In the genomic region with DNA sequence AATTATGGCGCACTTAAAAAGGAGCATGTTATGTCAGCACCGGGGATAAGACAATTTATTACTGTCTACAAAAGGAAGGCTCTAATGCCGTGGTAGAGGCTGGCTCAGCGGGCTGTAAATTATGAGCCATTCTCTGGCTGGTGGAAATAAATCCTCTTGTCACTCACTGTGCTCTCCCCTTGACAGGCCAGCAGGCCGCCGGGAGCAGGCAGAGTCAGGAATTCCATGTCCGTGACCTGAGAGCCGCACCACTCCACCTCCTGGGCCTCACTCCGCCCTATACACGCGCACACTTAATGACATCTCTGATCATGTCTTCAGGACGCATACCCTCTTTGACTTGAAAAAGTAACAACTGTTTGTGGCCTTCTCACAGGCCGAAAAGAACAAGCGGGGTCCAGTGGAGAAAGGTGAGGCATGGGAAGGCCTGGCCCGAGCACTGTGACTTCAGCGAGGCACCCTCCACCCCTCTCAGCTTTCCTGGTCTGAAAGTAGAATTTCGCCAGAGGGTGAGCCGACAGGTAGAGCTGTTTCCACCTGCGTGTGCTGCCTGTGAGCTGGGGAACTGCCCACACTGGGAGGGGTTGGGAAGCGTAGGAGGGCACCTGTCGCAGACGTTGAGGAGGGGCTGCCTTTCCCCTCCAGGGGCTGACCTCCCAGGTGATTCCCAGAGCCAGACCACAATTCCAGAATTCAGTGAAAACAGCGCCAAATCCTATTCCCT, we compare ENCODE assay signal across 20 cellular contexts. TPM values are rescaled to one million over a fixed set of nuclear protein-coding genes. Genes with fewer than 3 reads are reported as not detected.
DNase-seq lines count a peak whose midpoint lies in the region; ATAC-seq, FAIRE-seq and TF ChIP-seq lines count a peak whose summit lies in the region.
"Had no signal": no experiment of that assay in that cellular context is flagged by ENCODE, and none has a peak within 500 bp of the region (broad histone marks: within the 10 kb centered on the region; RNA-seq: fewer than 3 reads in every experiment).

No MANE protein-coding gene starts in this region.

- CTCF ChIA-PET in HepG2 (lab: Yijun Ruan, JAX; ENCODE audit: low intra/inter-chr PET ratio, low total read pairs): interaction anchor here (1.6 to 2.7 kb wide), 2 partner anchors 138 to 202 kb away, joined by 4 to 9 read pairs; no protein-coding TSS in a partner anchor
- CTCF ChIA-PET in K562 (lab: Yijun Ruan, JAX; ENCODE audit: low intra/inter-chr PET ratio): interaction anchor here (0.7 to 0.8 kb wide), 2 partner anchors 52 to 203 kb away, joined by 3 to 7 read pairs; no protein-coding TSS in a partner anchor

- no peak for TF ChIP-seq RAD21 in HepG2 (CRISPR knock-in tag; IDR thresholded peaks at IDR 0.05)
- TF ChIP-seq RAD21 in K562 (CRISPR knock-in tag; conservative IDR thresholded peaks at IDR 0.05 in 1 of 2, IDR thresholded peaks at IDR 0.05 in 1 of 2): no peak

- 66% methylated on average over 21 of the region's 23 CpGs for WGBS in HepG2 (ENCODE audit: low lambda C conversion rate)
- WGBS in right lobe of liver (ENCODE audit: insufficient coverage, low coverage, low lambda C conversion rate, missing lambda C conversion rate): 65% methylated on average over 6 of the region's 23 CpGs
- 37% methylated on average over 22 of the region's 23 CpGs for WGBS in K562 (ENCODE audit: insufficient coverage, low coverage, missing lambda C conversion rate)

- H3K4me3 Mint-ChIP-seq in neural progenitor cell: no peak overlapping the region
- H3K4me3 Mint-ChIP-seq in effector memory CD8-positive, alpha-beta T cell: no peak overlapping the region

- POLR2A ChIA-PET in HepG2 (lab: Yijun Ruan, JAX) (interaction anchor here (1.0 to 3.6 kb wide), 6 partner anchors 8 to 114 kb away, joined by 3 to 33 read pairs (median 5); partner anchors contain the start of gene PCSK6), K562 (lab: Yijun Ruan, JAX) (interaction anchor here (0.9 to 1.0 kb wide), 3 partner anchors 33 to 208 kb away, joined by 3 to 4 read pairs (median 4); partner anchors contain the start of gene SNRPA1)

- FAIRE-seq in HepG2 (lab: Jason Lieb, UNC) (no peak), K562 (lab: Jason Lieb, UNC) (no peak)
- FAIRE-seq: G401.6 had no signal

- intact Hi-C loops in HepG2 (cut with micrococcal nuclease; ENCODE audit: unreplicated experiment): loop anchor here (1.0 to 5.0 kb wide), 3 partner anchors 63 to 202 kb away; no protein-coding TSS in a partner anchor
- intact Hi-C loops in right lobe of liver (cut with DNase I): no loop called here
- intact Hi-C loops in K562 (cut with micrococcal nuclease): loop anchor here (2.0 kb wide), 1 partner anchor 202 kb away; no protein-coding TSS in a partner anchor
- intact Hi-C loops in uterus (cut with DNase I; ENCODE audit: low total_unique reads): no loop called here

- H3K4me1 ChIP-seq in HepG2 (ENCODE audit: insufficient read depth, low read length) (peaks cover 69% of the 10 kb centered on the region), right lobe of liver (peaks cover 0 to 29% (median 12%) of the 10 kb centered on the region in 4 donors), K562 (replicated peaks in 1 of 2; ENCODE audit: control insufficient read depth in 2 of 2, insufficient read depth in 2 of 2, low read length in 2 of 2) (peaks cover 16 to 17% of the 10 kb centered on the region in 2 experiments; a peak in 4 of 5 replicates), neural progenitor cell (peaks cover 4% of the 10 kb centered on the region), uterus (no peaks in the 10 kb centered on the region)

- DNase-seq in HepG2 (ENCODE audit: low spot score) (no peak), right lobe of liver (no peak), K562 (ENCODE audit: extremely low read depth in 1 of 4, low spot score in 3 of 4) (no peak), neural progenitor cell (ENCODE audit: low spot score) (peak; percentile 57), NCI-H748 treated with DMSO at 0.1 percent for 48 hours (lab: John Stamatoyannopoulos, UW) (no peak), uterus (no peak)
- DNase-seq in effector memory CD8-positive, alpha-beta T cell: no peak
- DNase-seq in effector CD4-positive, alpha-beta T cell: no peak
- DNase-seq: heart right ventricle, kidney glomerular epithelial cell, mammary epithelial cell, NCI-H510A, SHP77 treated with DMSO at 0.1 percent for 48 hours had no signal

- H3K27me3 Mint-ChIP-seq in neural progenitor cell (ENCODE audit: insufficient read depth, low read depth): peaks cover 12% of the 10 kb centered on the region
- H3K27me3 Mint-ChIP-seq in effector memory CD8-positive, alpha-beta T cell: peaks cover 29 to 68% of the 10 kb centered on the region in 2 donors

- H2AFZ ChIP-seq in HepG2 (ENCODE audit: low read length) (no peak overlapping the region), K562 (ENCODE audit: low read depth, low read length) (no peak overlapping the region), neural progenitor cell (replicated peaks) (no peak overlapping the region)

- H4K20me1 ChIP-seq in HepG2 (ENCODE audit: insufficient read depth, low read length) (no peaks in the 10 kb centered on the region), K562 (replicated peaks; ENCODE audit: control insufficient read depth, insufficient read depth, low read length) (no peaks in the 10 kb centered on the region), neural progenitor cell (ENCODE audit: low read depth) (no peaks in the 10 kb centered on the region)

- TF ChIP-seq EP300 in HepG2 (IDR thresholded peaks at IDR 0.05; ENCODE audit: low read depth in 2 of 2, low read length in 2 of 2) (no peak), HepG2 (CRISPR knock-in tag; IDR thresholded peaks at IDR 0.05; ENCODE audit: borderline replicate concordance) (no peak), K562 (IDR thresholded peaks at IDR 0.05; ENCODE audit: low read length) (no peak)

- no peaks in the 10 kb centered on the region for H3K9me3 Mint-ChIP-seq in neural progenitor cell
- H3K9me3 Mint-ChIP-seq in effector memory CD8-positive, alpha-beta T cell: no peaks in the 10 kb centered on the region
- H3K9me3 Mint-ChIP-seq: activated B cell treated with CpG ODN at 0.5 μM for 24 hours; activated T-helper 1 cell treated with anti-CD3 and anti-CD28 coated beads, Interleukin-12 subunit alpha, Interleukin-12 subunit beta, Interleukin-2, Interleukin-4 antibody, amounts not matched to agents 30 ng/mL and 10 ng/mL and 1 ng/mL, durations not matched to agents 14 hours and 24 hours and 36 hours had no signal

- ATAC-seq in HepG2 (peak; percentile 36), right lobe of liver (no peak), K562 (no peak)
- ATAC-seq in effector memory CD8-positive, alpha-beta T cell (replicated peaks): no peak

- H3K27ac Mint-ChIP-seq in neural progenitor cell: no peak overlapping the region
- no peak overlapping the region for H3K27ac Mint-ChIP-seq in effector memory CD8-positive, alpha-beta T cell
- H3K27ac Mint-ChIP-seq: activated B cell treated with CpG ODN at 0.5 μM for 24 hours; activated T-helper 1 cell treated with anti-CD3 and anti-CD28 coated beads, Interleukin-12 subunit alpha, Interleukin-12 subunit beta, Interleukin-2, Interleukin-4 antibody, amounts not matched to agents 30 ng/mL and 10 ng/mL and 1 ng/mL, durations not matched to agents 14 hours and 24 hours and 36 hours; progenitor cell of endocrine pancreas had no signal

- 0 out of 2 replicates have a peak overlapping the region, but pooled peaks have one; percentile 59 for H3K9ac ChIP-seq in HepG2 (ENCODE audit: insufficient read depth, low read depth, low read length)
- no peak overlapping the region for H3K9ac ChIP-seq in K562 (ENCODE audit: insufficient read depth in 1 of 2, low read depth in 2 of 2, low read length in 2 of 2)
- H3K9ac ChIP-seq in neural progenitor cell: no peak overlapping the region

- no peaks in the 10 kb centered on the region; a peak in 1 of 5 replicates for H3K27me3 ChIP-seq in HepG2 (ENCODE audit: control insufficient read depth in 1 of 2, insufficient read depth in 2 of 2, low read length in 2 of 2)
- H3K27me3 ChIP-seq in right lobe of liver: no peaks in the 10 kb centered on the region
- H3K27me3 ChIP-seq in K562 (ENCODE audit: control insufficient read depth in 2 of 2, insufficient read depth in 2 of 2, low read length in 2 of 2): peaks cover 4 to 42% of the 10 kb centered on the region in 2 experiments; a peak in 4 of 5 replicates
- no peaks in the 10 kb centered on the region for H3K27me3 ChIP-seq in neural progenitor cell
- no peaks in the 10 kb centered on the region for H3K27me3 ChIP-seq in uterus
- H3K27me3 ChIP-seq: BE2C had no signal

- BruUV-seq in HepG2 (replicated peaks; lab: Mats Ljungman, UMichigan) (no TSS peak), K562 (replicated peaks; lab: Mats Ljungman, UMichigan) (no TSS peak)

- no peaks in the 10 kb centered on the region for H3K79me2 ChIP-seq in HepG2 (ENCODE audit: insufficient read depth, low read length)
- no peaks in the 10 kb centered on the region for H3K79me2 ChIP-seq in K562 (ENCODE audit: control insufficient read depth, insufficient read depth, low read length)
- no peaks in the 10 kb centered on the region for H3K79me2 ChIP-seq in neural progenitor cell (ENCODE audit: low read depth)

- H3K36me3 ChIP-seq in HepG2 (replicated peaks in 1 of 2; ENCODE audit: control insufficient read depth in 1 of 2, insufficient read depth in 2 of 2, low read length in 2 of 2): no peaks in the 10 kb centered on the region
- H3K36me3 ChIP-seq in right lobe of liver: no peaks in the 10 kb centered on the region
- H3K36me3 ChIP-seq in K562 (ENCODE audit: control insufficient read depth, insufficient read depth, low read length): no peaks in the 10 kb centered on the region
- H3K36me3 ChIP-seq in neural progenitor cell: no peaks in the 10 kb centered on the region
- H3K36me3 ChIP-seq in uterus: no peaks in the 10 kb centered on the region
- H3K36me3 ChIP-seq: BE2C, heart right ventricle, neutrophil had no signal

- H3K9me3 ChIP-seq in HepG2 (ENCODE audit: low read length) (no peaks in the 10 kb centered on the region), right lobe of liver (no peaks in the 10 kb centered on the region), K562 (replicated peaks; ENCODE audit: control insufficient read depth, insufficient read depth, low read depth, low read length) (no peaks in the 10 kb centered on the region), neural progenitor cell (ENCODE audit: low read depth) (no peaks in the 10 kb centered on the region), uterus (no peaks in the 10 kb centered on the region)
- H3K9me3 ChIP-seq: BE2C, heart right ventricle, neutrophil had no signal

- H3K4me3 ChIP-seq in HepG2 (replicated peaks in 1 of 3; ENCODE audit: insufficient read depth in 1 of 3, low read depth in 2 of 3, low read length in 3 of 3) (peak overlapping the region in 2 of 3 experiments; percentile 62 to 73; a peak in 3 of 6 replicates), right lobe of liver (no peak overlapping the region), K562 (no peak overlapping the region), neural progenitor cell (no peak overlapping the region), uterus (no peak overlapping the region)
- H3K4me3 ChIP-seq: heart right ventricle had no signal

- TF ChIP-seq POLR2A in HepG2 (IDR thresholded peaks at IDR 0.05; ENCODE audit: insufficient read depth in 1 of 2, low read depth in 2 of 2, low read length in 2 of 2) (no peak), right lobe of liver (IDR thresholded peaks at IDR 0.05) (no peak), K562 (conservative IDR thresholded peaks at IDR 0.05) (no peak), uterus (IDR thresholded peaks at IDR 0.05) (no peak)

- no peak for TF ChIP-seq CTCF in HepG2 (CRISPR knock-in tag; IDR thresholded peaks at IDR 0.05)
- TF ChIP-seq CTCF in right lobe of liver (IDR thresholded peaks at IDR 0.05): no peak
- no peak for TF ChIP-seq CTCF in K562 (IDR thresholded peaks at IDR 0.05 in 2 of 3, conservative IDR thresholded peaks at IDR 0.05 in 1 of 3; ENCODE audit: insufficient read depth in 2 of 3, low read depth in 1 of 3, low read length in 3 of 3)
- no peak for TF ChIP-seq CTCF in neural progenitor cell (IDR thresholded peaks at IDR 0.05)
- TF ChIP-seq CTCF in uterus (IDR thresholded peaks at IDR 0.05): no peak

- H3K4me2 ChIP-seq in HepG2 (ENCODE audit: low read depth, low read length) (peak overlapping the region; percentile 94), K562 (ENCODE audit: insufficient read depth, low read length) (no peak overlapping the region), neural progenitor cell (no peak overlapping the region)

- H3K4me1 Mint-ChIP-seq in neural progenitor cell: peaks cover 17% of the 10 kb centered on the region
- H3K4me1 Mint-ChIP-seq in effector memory CD8-positive, alpha-beta T cell (ENCODE audit: low read depth in 2 of 2): peaks cover 2 to 4% of the 10 kb centered on the region in 2 donors

- H3K36me3 Mint-ChIP-seq in neural progenitor cell: no peaks in the 10 kb centered on the region
- peaks cover 3% of the 10 kb centered on the region for H3K36me3 Mint-ChIP-seq in effector memory CD8-positive, alpha-beta T cell (ENCODE audit: insufficient read depth)

- H3K9me1 ChIP-seq in K562 (ENCODE audit: control insufficient read depth, insufficient read depth, low read length): peaks cover 3% of the 10 kb centered on the region

- in situ Hi-C loops in HepG2 (cut with HindIII; ENCODE audit: extremely low pct_ligation_motif_present, low pct_unique_long_range_greater_than_20kb): no loop called here
- in situ Hi-C loops in K562 (cut with MboI): no loop called here

- H3K27ac ChIP-seq in HepG2 (ENCODE audit: extremely low read length, insufficient read depth, low read length): no peak overlapping the region
- H3K27ac ChIP-seq in right lobe of liver: no peak overlapping the region
- H3K27ac ChIP-seq in K562 (ENCODE audit: extremely low read depth, low read depth, low read length): no peak overlapping the region
- H3K27ac ChIP-seq in neural progenitor cell: no peak overlapping the region
- no peak overlapping the region for H3K27ac ChIP-seq in uterus
- H3K27ac ChIP-seq: heart right ventricle, HL-60, neutrophil had no signal

- H3F3A ChIP-seq in neural progenitor cell (ENCODE audit: low read depth): no peaks in the 10 kb centered on the region

RNA-seq across cellular contexts. Expression of gene PCSK6, which starts 13.2 kb away (rescaled TPM):
- total RNA-seq in HepG2 (2016; rRNA removed; fragmentation: Illumina TruSeq; extraction: Trizol): 42.5 and 56.5 TPM in 2 replicates
- 71.9 and 81.0 TPM in 2 replicates for total RNA-seq in HepG2 (2016; cell fraction: cytosol; rRNA removed; fragmentation: Illumina TruSeq; extraction: Trizol; ENCODE audit: low read depth)
- total RNA-seq in HepG2 (2016; cell fraction: insoluble cytoplasmic fraction; rRNA removed; fragmentation: Illumina TruSeq; extraction: Trizol): 34.4 and 55.2 TPM in 2 replicates
- total RNA-seq in HepG2 (2016; cell fraction: membrane; rRNA removed; fragmentation: Illumina TruSeq; extraction: Trizol): 69.6 and 77.5 TPM in 2 replicates
- total RNA-seq in HepG2 (2016; cell fraction: nucleus; rRNA removed; fragmentation: Illumina TruSeq; extraction: Trizol): 66.0 and 74.7 TPM in 2 replicates
- polyA plus RNA-seq in HepG2 (2011; rRNA removed): 155 and 208 TPM in 2 replicates
- polyA plus RNA-seq in HepG2 (2011; cell fraction: cytosol; rRNA removed): 113 and 150 TPM in 2 replicates
- polyA plus RNA-seq in HepG2 (2011; cell fraction: nucleus; rRNA removed): 207 and 256 TPM in 2 replicates
- polyA plus RNA-seq in HepG2 (2012): 61.3 and 94.3 TPM in 2 replicates
- polyA plus RNA-seq in HepG2 (2016; cell fraction: cytosol; fragmentation: Illumina TruSeq; extraction: Trizol; ENCODE audit: low read depth): 28.0 and 30.8 TPM in 2 replicates
- 34.4 and 44.9 TPM in 2 replicates for polyA plus RNA-seq in HepG2 (2016; cell fraction: insoluble cytoplasmic fraction; fragmentation: Illumina TruSeq; extraction: Trizol; ENCODE audit: low read depth)
- polyA plus RNA-seq in HepG2 (2016; cell fraction: membrane; fragmentation: Illumina TruSeq; extraction: Trizol; ENCODE audit: low read depth): 53.8 and 67.9 TPM in 2 replicates
- 84.3 and 88.3 TPM in 2 replicates for polyA plus RNA-seq in HepG2 (2016; cell fraction: nucleus; fragmentation: Illumina TruSeq; extraction: Trizol; ENCODE audit: insufficient read depth, low read depth)
- polyA minus RNA-seq in HepG2 (2011; rRNA and poly(A)+ RNA removed; ENCODE audit: low replicate concordance): 65.0 and 447 TPM in 2 replicates
- 126 and 149 TPM in 2 replicates for polyA minus RNA-seq in HepG2 (2011; cell fraction: cytosol; rRNA and poly(A)+ RNA removed)
- 126 and 142 TPM in 2 replicates for polyA minus RNA-seq in HepG2 (2011; cell fraction: nucleus; rRNA and poly(A)+ RNA removed)
- 100 to 1,000 TPM; 165 to 218 (median 207) TPM for total RNA-seq in right lobe of liver
- 94.9 and 139 TPM in 2 replicates for total RNA-seq in K562 (2011; cell fraction: chromatin; rRNA removed; ENCODE audit: low replicate concordance)
- 83.4 and 91.1 TPM in 2 replicates for total RNA-seq in K562 (2011; cell fraction: nucleolus; rRNA removed)
- 86.1 and 94.3 TPM in 2 replicates for total RNA-seq in K562 (2011; cell fraction: nucleoplasm; rRNA removed)
- 14.5 and 27.2 TPM in 2 replicates for total RNA-seq in K562 (2014; rRNA removed)
- 13.7 and 14.4 TPM in 2 replicates for total RNA-seq in K562 (2014; rRNA removed; fragmentation: Illumina TruSeq; extraction: Trizol)
- total RNA-seq in K562 (2015; rRNA removed; fragmentation: Illumina TruSeq; extraction: Trizol): 11.2 and 11.8 TPM in 2 replicates
- 17.6 and 18.3 TPM in 2 replicates for total RNA-seq in K562 (2021)
- 32.6 and 36.7 TPM in 2 replicates for polyA plus RNA-seq in K562 (2011; rRNA removed)
- 23.3 and 26.1 TPM in 2 replicates for polyA plus RNA-seq in K562 (2011; cell fraction: cytosol; rRNA removed)
- 87.3 and 101 TPM in 2 replicates for polyA plus RNA-seq in K562 (2011; cell fraction: nucleus; rRNA removed)
- 17.5 and 24.2 TPM in 2 replicates for polyA plus RNA-seq in K562 (2012)
- 17.5 and 20.5 TPM in 2 replicates for polyA plus RNA-seq in K562 (2014; fragmentation: Illumina TruSeq; extraction: Trizol)
- polyA plus RNA-seq in K562 (2014; fragmentation: Nextera tagmentation; extraction: Ambion mirVana): 1 to 10 TPM; 2.2 to 3.4 TPM
- polyA plus RNA-seq in K562 (2014; rRNA removed): 19.3 and 20.7 TPM in 2 replicates
- polyA minus RNA-seq in K562 (2011; rRNA and poly(A)+ RNA removed): 24.8 and 36.1 TPM in 2 replicates
- polyA minus RNA-seq in K562 (2011; cell fraction: cytosol; rRNA and poly(A)+ RNA removed): 30.4 and 31.4 TPM in 2 replicates
- 33.4 and 41.8 TPM in 2 replicates for polyA minus RNA-seq in K562 (2011; cell fraction: nucleus; rRNA and poly(A)+ RNA removed)
- 1.9 and 2.2 TPM in 2 replicates for total RNA-seq in neural progenitor cell (ENCODE audit: low replicate concordance)
- total RNA-seq in uterus: 10 to 100 TPM in 2 of 4 donors, 1 to 10 TPM in 2; 1.4 to 12.8 (median 6.9) TPM

Comparison
In these comparisons a context has a peak if more than half of its experiments do, and no peak if none do; other contexts are left out.
1. H3K4me3 ChIP-seq: peak in HepG2 (2 of 3); none in right lobe of liver (0 of 3), K562 (single experiment), neural progenitor cell (single experiment) and uterus (0 of 2).
2. intact Hi-C loops: an anchor here in HepG2 (1.0 to 5.0 kb wide) and K562 (2.0 kb wide); none called in right lobe of liver and uterus.
3. Of the 241 proteins assayed by ChIP-seq in both HepG2 and K562: peak only in HepG2: none; only in K562: MEIS2; in both: none; in neither: 239; mixed calls (peak in some experiments, not most) for 1.